16 cellular contexts compared by ENCODE assay signal in the genomic region with DNA sequence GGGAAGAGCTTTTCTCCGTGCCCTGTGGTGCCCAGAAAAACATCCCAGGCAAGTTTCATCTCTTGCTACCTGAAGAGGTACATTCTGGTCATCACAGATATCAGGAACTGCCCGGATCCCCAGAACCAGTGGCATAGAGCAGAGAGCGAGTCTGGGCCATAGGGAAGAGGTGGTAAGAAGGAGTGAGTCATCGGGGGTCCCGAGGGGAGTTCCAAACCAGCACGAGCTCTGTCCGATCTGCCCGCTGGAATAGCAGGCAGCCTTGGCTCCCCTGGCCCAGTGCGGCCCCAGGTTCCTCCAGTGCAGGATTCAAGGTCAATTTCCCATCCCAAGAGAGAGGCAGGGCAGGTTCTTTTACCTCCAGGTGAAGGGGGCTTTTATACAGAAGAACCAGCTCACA.
DNase-seq lines count a peak whose midpoint lies in the region; ATAC-seq and TF ChIP-seq lines count a peak whose summit lies in the region.
"Had no signal": no experiment of that assay in that cellular context is flagged by ENCODE, and none has a peak within 500 bp of the region (broad histone marks: within the 10 kb centered on the region; RNA-seq: fewer than 3 reads in every experiment).

No MANE protein-coding gene starts in this region.

- peaks cover 6% of the 10 kb centered on the region for H3K36me3 Mint-ChIP-seq in stimulated activated effector memory CD8-positive, alpha-beta T cell treated with anti-CD3 and anti-CD28 coated beads, Interleukin-12 subunit alpha, Interleukin-12 subunit beta, amount 100 ng/mL, for 72 hours
- no peaks in the 10 kb centered on the region for H3K36me3 Mint-ChIP-seq in endodermal cell (ENCODE audit: low read depth)
- no peaks in the 10 kb centered on the region for H3K36me3 Mint-ChIP-seq in progenitor cell of endocrine pancreas (ENCODE audit: insufficient read depth)

- WGBS in heart right ventricle, 2 donors = 93 to 94% methylated on average over 9 of the region's 9 CpGs
- 90% methylated on average over 9 of the region's 9 CpGs for WGBS in right cardiac atrium
- WGBS in endodermal cell (ENCODE audit: insufficient coverage in 1 of 2, insufficient read length in 1 of 2), 2 experiments = 91 to 94% methylated on average over 6 to 9 of the region's 9 CpGs

- H3K9ac ChIP-seq in endodermal cell (ENCODE audit: extremely low read depth, low read length, poor library complexity, severe bottlenecking) = no peak overlapping the region

- H3K27me3 Mint-ChIP-seq in endodermal cell (ENCODE audit: insufficient read depth) (no peaks in the 10 kb centered on the region), progenitor cell of endocrine pancreas (no peaks in the 10 kb centered on the region)
- H3K27me3 Mint-ChIP-seq: CD8-positive, alpha-beta memory T cell had no signal

- DNase-seq in left ventricle myocardium inferior = no peak
- no peak for DNase-seq in heart right ventricle
- peak in 2 of 3 donors; percentile 12 to 36 for DNase-seq in right cardiac atrium
- no peak for DNase-seq in stimulated activated effector memory CD8-positive, alpha-beta T cell treated with anti-CD3 and anti-CD28 coated beads, Interleukin-12 subunit alpha, Interleukin-12 subunit beta, amount 100 ng/mL, for 72 hours (ENCODE audit: low spot score in 2 of 2)
- DNase-seq in endodermal cell = no peak
- no peak for DNase-seq in progenitor cell of endocrine pancreas (ENCODE audit: low spot score, unreplicated experiment)
- DNase-seq: Caco-2; CD8-positive, alpha-beta memory T cell; DND-41; GDM1; HCEC 1CT; HFFc6 had no signal

- H3K27me3 ChIP-seq in left ventricle myocardium inferior (ENCODE audit: low read depth) = no peaks in the 10 kb centered on the region
- H3K27me3 ChIP-seq in heart right ventricle = no peaks in the 10 kb centered on the region
- H3K27me3 ChIP-seq in right cardiac atrium (ENCODE audit: control insufficient read depth, insufficient read depth) = no peaks in the 10 kb centered on the region
- H3K27me3 ChIP-seq in endodermal cell (ENCODE audit: control insufficient read depth, insufficient read depth, low read length, poor library complexity, severe bottlenecking) = no peaks in the 10 kb centered on the region

- H3K27ac Mint-ChIP-seq in stimulated activated effector memory CD8-positive, alpha-beta T cell treated with anti-CD3 and anti-CD28 coated beads, Interleukin-12 subunit alpha, Interleukin-12 subunit beta, amount 100 ng/mL, for 72 hours = peak overlapping the region; percentile 66
- H3K27ac Mint-ChIP-seq in endodermal cell = no peak overlapping the region
- H3K27ac Mint-ChIP-seq in progenitor cell of endocrine pancreas = no peak overlapping the region
- H3K27ac Mint-ChIP-seq: CD14-positive monocyte; CD8-positive, alpha-beta memory T cell; HFFc6 had no signal

- H3K27ac ChIP-seq in left ventricle myocardium inferior (replicated peaks) (peak overlapping the region; percentile 89), heart right ventricle (peak overlapping the region in 4 of 10 donors; percentile 47 to 88 (median 62)), KOPT-K1 (ENCODE audit: low read depth, low read length, poor library complexity, severe bottlenecking) (peak overlapping the region; percentile 25), right cardiac atrium (ENCODE audit: low read length) (no peak overlapping the region), endodermal cell (ENCODE audit: low read depth, low read length) (no peak overlapping the region)

- intact Hi-C loops in left ventricle myocardium inferior (cut with micrococcal nuclease) (loop anchor here (5.0 kb wide), 1 partner anchor 216 kb away; no protein-coding TSS in a partner anchor), heart right ventricle (cut with DNase I) (loop anchor here (2.0 to 10.0 kb wide), 6 partner anchors 133 to 213 kb away; a partner anchor contains a TSS), right cardiac atrium (cut with DNase I) (loop anchor here in 3 of 4 donors (2.0 to 10.0 kb wide), 2 partner anchors 213 to 219 kb away; a partner anchor contains a TSS)

- peaks cover 4% of the 10 kb centered on the region for H3K36me3 ChIP-seq in left ventricle myocardium inferior
- peaks cover 0 to 15% (median 0%) of the 10 kb centered on the region in 9 donors for H3K36me3 ChIP-seq in heart right ventricle
- peaks cover 18% of the 10 kb centered on the region; the same call in 1 of the 2 replicates for H3K36me3 ChIP-seq in KOPT-K1 (ENCODE audit: insufficient read depth, low read length)
- no peaks in the 10 kb centered on the region for H3K36me3 ChIP-seq in endodermal cell (ENCODE audit: control insufficient read depth, insufficient read depth, low read length)

- peaks cover 69% of the 10 kb centered on the region for H3K4me1 ChIP-seq in left ventricle myocardium inferior
- H3K4me1 ChIP-seq in heart right ventricle = peaks cover 15 to 73% (median 49%) of the 10 kb centered on the region in 9 donors
- peaks cover 12% of the 10 kb centered on the region for H3K4me1 ChIP-seq in right cardiac atrium (ENCODE audit: control insufficient read depth, insufficient read depth, low read length)
- peaks cover 4% of the 10 kb centered on the region for H3K4me1 ChIP-seq in endodermal cell (ENCODE audit: control insufficient read depth, insufficient read depth, low read length)
- H3K4me1 ChIP-seq: A549 had no signal

- no peaks in the 10 kb centered on the region for H3K9me3 ChIP-seq in left ventricle myocardium inferior (replicated peaks)
- no peaks in the 10 kb centered on the region for H3K9me3 ChIP-seq in heart right ventricle
- H3K9me3 ChIP-seq in KOPT-K1 (ENCODE audit: insufficient read depth, low read length, poor library complexity, severe bottlenecking) = no peaks in the 10 kb centered on the region
- no peaks in the 10 kb centered on the region for H3K9me3 ChIP-seq in right cardiac atrium (ENCODE audit: control insufficient read depth, low read length)
- no peaks in the 10 kb centered on the region for H3K9me3 ChIP-seq in endodermal cell (ENCODE audit: control insufficient read depth, low read length)
- H3K9me3 ChIP-seq: A549, Caco-2 had no signal

- TF ChIP-seq CTCF in left ventricle myocardium inferior (IDR thresholded peaks at IDR 0.05; ENCODE audit: borderline replicate concordance) (no peak), heart right ventricle (IDR thresholded peaks at IDR 0.05) (no peak), endodermal cell (conservative IDR thresholded peaks at IDR 0.05) (no peak), progenitor cell of endocrine pancreas (IDR thresholded peaks at IDR 0.05; ENCODE audit: unreplicated experiment) (no peak)

- H3K4me1 Mint-ChIP-seq in stimulated activated effector memory CD8-positive, alpha-beta T cell treated with anti-CD3 and anti-CD28 coated beads, Interleukin-12 subunit alpha, Interleukin-12 subunit beta, amount 100 ng/mL, for 72 hours = no peaks in the 10 kb centered on the region
- H3K4me1 Mint-ChIP-seq in endodermal cell (peaks cover 10% of the 10 kb centered on the region), progenitor cell of endocrine pancreas (ENCODE audit: low read depth) (peaks cover 30% of the 10 kb centered on the region)
- H3K4me1 Mint-ChIP-seq: CD8-positive, alpha-beta memory T cell had no signal

- H3K4me3 ChIP-seq in left ventricle myocardium inferior (no peak overlapping the region), heart right ventricle (no peak overlapping the region), right cardiac atrium (ENCODE audit: low read length) (no peak overlapping the region), endodermal cell (ENCODE audit: low read length) (no peak overlapping the region)
- H3K4me3 ChIP-seq: A549 had no signal

- H3K9me3 Mint-ChIP-seq in stimulated activated effector memory CD8-positive, alpha-beta T cell treated with anti-CD3 and anti-CD28 coated beads, Interleukin-12 subunit alpha, Interleukin-12 subunit beta, amount 100 ng/mL, for 72 hours = no peaks in the 10 kb centered on the region
- no peaks in the 10 kb centered on the region for H3K9me3 Mint-ChIP-seq in endodermal cell
- no peaks in the 10 kb centered on the region for H3K9me3 Mint-ChIP-seq in progenitor cell of endocrine pancreas (ENCODE audit: low read depth)
- H3K9me3 Mint-ChIP-seq: CD14-positive monocyte; CD8-positive, alpha-beta memory T cell; HFFc6 had no signal

- no peak for ATAC-seq in heart right ventricle
- ATAC-seq in right cardiac atrium = no peak
- no peak for ATAC-seq in stimulated activated effector memory CD8-positive, alpha-beta T cell treated with anti-CD3 and anti-CD28 coated beads, Interleukin-12 subunit alpha, Interleukin-12 subunit beta, amount 100 ng/mL, for 72 hours
- ATAC-seq in GM19463 (IDR thresholded peaks at IDR 0.05; ENCODE audit: unreplicated experiment) = no peak

- no peak overlapping the region for H3K4me3 Mint-ChIP-seq in stimulated activated effector memory CD8-positive, alpha-beta T cell treated with anti-CD3 and anti-CD28 coated beads, Interleukin-12 subunit alpha, Interleukin-12 subunit beta, amount 100 ng/mL, for 72 hours
- H3K4me3 Mint-ChIP-seq in endodermal cell (no peak overlapping the region), progenitor cell of endocrine pancreas (ENCODE audit: low read depth) (no peak overlapping the region)
- H3K4me3 Mint-ChIP-seq: CD14-positive monocyte; CD8-positive, alpha-beta memory T cell; HFFc6 had no signal

Comparison
In these comparisons a context has a peak if more than half of its experiments do, and no peak if none do; other contexts are left out.
1. DNase-seq: peak in right cardiac atrium (2 of 3); none in left ventricle myocardium inferior (single experiment), heart right ventricle (0 of 2), stimulated activated effector memory CD8-positive, alpha-beta T cell treated with anti-CD3 and anti-CD28 coated beads, Interleukin-12 subunit alpha, Interleukin-12 subunit beta, amount 100 ng/mL, for 72 hours (0 of 2), endodermal cell (single experiment) and progenitor cell of endocrine pancreas (single experiment).
2. H3K27ac ChIP-seq: peak in left ventricle myocardium inferior (single experiment) and KOPT-K1 (single experiment); none in right cardiac atrium (single experiment) and endodermal cell (single experiment).